In the genomic region with DNA sequence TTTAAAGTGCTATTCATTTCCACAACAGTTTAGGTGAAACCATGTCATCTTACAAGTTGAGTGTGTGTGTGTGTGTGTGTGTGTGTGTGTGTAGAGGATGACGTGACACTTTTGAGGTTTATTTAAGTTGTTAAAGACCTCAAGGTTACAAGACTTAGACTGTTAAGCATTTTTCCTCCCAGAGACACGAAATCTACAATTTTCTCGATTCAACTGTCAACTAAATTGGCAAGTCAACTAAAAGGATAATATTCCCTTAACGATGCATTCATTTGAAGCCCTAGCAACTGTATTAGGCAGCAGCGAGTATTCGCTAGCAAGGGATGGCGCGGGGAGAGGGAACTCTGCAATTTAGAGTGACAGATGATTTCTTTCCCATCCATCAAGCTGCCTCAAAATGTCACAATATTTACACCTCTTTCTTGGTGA, we compare ENCODE assay signal across 10 cellular contexts. TPM values are rescaled to one million over a fixed set of nuclear protein-coding genes. Genes with fewer than 3 reads are reported as not detected.
DNase-seq lines count a peak whose midpoint lies in the region; ATAC-seq and TF ChIP-seq lines count a peak whose summit lies in the region.
"Had no signal": no experiment of that assay in that cellular context is flagged by ENCODE, and none has a peak within 500 bp of the region (broad histone marks: within the 10 kb centered on the region; RNA-seq: fewer than 3 reads in every experiment).

No MANE protein-coding gene starts in this region.

- no peak overlapping the region for H2AK5ac ChIP-seq in mesendoderm (ENCODE audit: low read length)

- H3K4ac ChIP-seq in mesendoderm (ENCODE audit: low read depth, low read length): no peak overlapping the region

- H4K5ac ChIP-seq in mesendoderm (ENCODE audit: low read length): no peak overlapping the region

- H3K4me3 ChIP-seq in BE2C (ENCODE audit: low read depth, low read length) (peak overlapping the region; percentile 63), HUES64 (ENCODE audit: low read length) (peak overlapping the region; percentile 82), cardiac fibroblast (replicated peaks in 1 of 2; ENCODE audit: low read depth in 2 of 2, low read length in 2 of 2) (peak overlapping the region; percentile 60 to 65), mesendoderm (ENCODE audit: low read length) (peak overlapping the region; percentile 9)

- peaks cover 69% of the 10 kb centered on the region for H3K27me3 Mint-ChIP-seq in activated T-cell treated with anti-CD3 and anti-CD28 coated beads, Interleukin-2, amount 50 U/mL, for 24 hours

- no peak overlapping the region for H3K23ac ChIP-seq in mesendoderm (ENCODE audit: low read length)

- no peaks in the 10 kb centered on the region for H3K79me2 ChIP-seq in mesendoderm (ENCODE audit: control insufficient read depth, insufficient read depth, low read length)

- H3K27ac ChIP-seq in HUES64 (ENCODE audit: low read depth, low read length) (peak overlapping the region; percentile 98; the same call in 1 of the 2 replicates), mesendoderm (ENCODE audit: low read depth, low read length) (no peak overlapping the region)

- H3K4me1 ChIP-seq in BE2C: no peaks in the 10 kb centered on the region
- H3K4me1 ChIP-seq in HUES64 (ENCODE audit: insufficient read depth, low read length): peaks cover 24% of the 10 kb centered on the region
- peaks cover 3% of the 10 kb centered on the region for H3K4me1 ChIP-seq in mesendoderm (ENCODE audit: control insufficient read depth, low read depth, low read length)

- no peak for ATAC-seq in GM19463 (IDR thresholded peaks at IDR 0.05; ENCODE audit: unreplicated experiment)
- no peak for ATAC-seq in omental fat pad (ENCODE audit: low FRiP score)
- no peak for ATAC-seq in activated CD4-positive, CD25-positive, alpha-beta regulatory T cell treated with anti-CD3 and anti-CD28 coated beads, Interleukin-2, amount 50 U/mL, for 24 hours
- ATAC-seq: natural killer cell treated with Interleukin-12 subunit alpha and Interleukin-12 subunit beta and Interleukin-15 and Interleukin-18, amount 100 ng/mL, for 72 hours had no signal

- H3K4me1 Mint-ChIP-seq in activated T-cell treated with anti-CD3 and anti-CD28 coated beads, Interleukin-2, amount 50 U/mL, for 24 hours (ENCODE audit: low read depth): peaks cover 11% of the 10 kb centered on the region

- H2BK120ac ChIP-seq in mesendoderm (ENCODE audit: low read depth, low read length): no peak overlapping the region

- no peak overlapping the region for H4K8ac ChIP-seq in mesendoderm (ENCODE audit: low read depth, low read length)

- no peak for DNase-seq in BE2C
- DNase-seq in cardiac fibroblast (ENCODE audit: low read depth in 2 of 2): peak in 1 of 2 donors; percentile 40
- peak; percentile 77 for DNase-seq in mesendoderm
- no peak for DNase-seq in omental fat pad (ENCODE audit: low spot score)
- DNase-seq in activated T-cell treated with anti-CD3 and anti-CD28 coated beads, Interleukin-2, amount 50 U/mL, for 24 hours: no peak
- DNase-seq: activated effector memory CD4-positive, alpha-beta T cell treated with anti-CD3 and anti-CD28 coated beads, Interleukin-2, amount 50 U/mL, for 16 hours had no signal

- TF ChIP-seq CTCF in BE2C (IDR thresholded peaks at IDR 0.05; ENCODE audit: low read depth, low read length) (no peak), cardiac fibroblast (IDR thresholded peaks at IDR 0.05; ENCODE audit: low read depth, low read length) (no peak), omental fat pad (IDR thresholded peaks at IDR 0.05) (no peak)

- H3K36me3 ChIP-seq in BE2C (no peaks in the 10 kb centered on the region), HUES64 (ENCODE audit: insufficient read depth, low read length) (no peaks in the 10 kb centered on the region), mesendoderm (ENCODE audit: control insufficient read depth, insufficient read depth, low read length) (no peaks in the 10 kb centered on the region)

- H3K27me3 ChIP-seq in BE2C (peaks cover 31% of the 10 kb centered on the region), HUES64 (ENCODE audit: insufficient read depth, low read length) (peaks cover 39% of the 10 kb centered on the region), mesendoderm (ENCODE audit: insufficient read depth, low read length, poor library complexity) (peaks cover 12% of the 10 kb centered on the region)

- H3K79me1 ChIP-seq in mesendoderm (ENCODE audit: low read length): no peaks in the 10 kb centered on the region

- no peak overlapping the region for H3K27ac Mint-ChIP-seq in activated T-cell treated with anti-CD3 and anti-CD28 coated beads, Interleukin-2, amount 50 U/mL, for 24 hours
- H3K27ac Mint-ChIP-seq: natural killer cell treated with Interleukin-12 subunit alpha and Interleukin-12 subunit beta and Interleukin-15 and Interleukin-18, amount 100 ng/mL, for 72 hours had no signal

- H3K18ac ChIP-seq in mesendoderm (ENCODE audit: low read length): peak overlapping the region; percentile 95

- H3K9me3 Mint-ChIP-seq in activated T-cell treated with anti-CD3 and anti-CD28 coated beads, Interleukin-2, amount 50 U/mL, for 24 hours: peaks cover 16% of the 10 kb centered on the region

- H2BK15ac ChIP-seq in mesendoderm (replicated peaks; ENCODE audit: low read depth): no peak overlapping the region

- H3K9me3 ChIP-seq in BE2C: no peaks in the 10 kb centered on the region
- H3K9me3 ChIP-seq in HUES64 (ENCODE audit: insufficient read depth, low read depth, low read length): no peaks in the 10 kb centered on the region

- WGBS in HUES64: 2% methylated on average over 8 of the region's 8 CpGs
- no CpG with 5 or more reads among the region's 8 CpGs for WGBS in mesendoderm (ENCODE audit: extremely low coverage, insufficient coverage, low lambda C conversion rate)

- peak overlapping the region; percentile 40 for H3K56ac ChIP-seq in mesendoderm (ENCODE audit: low read length)

- peak overlapping the region; percentile 25 for H3K4me2 ChIP-seq in mesendoderm (ENCODE audit: low read length)

- H3K9ac ChIP-seq in HUES64 (ENCODE audit: low read depth, low read length) (peak overlapping the region; percentile 72), mesendoderm (ENCODE audit: low read length) (peak overlapping the region; percentile 33)

- peaks cover 1% of the 10 kb centered on the region for H3K36me3 Mint-ChIP-seq in activated T-cell treated with anti-CD3 and anti-CD28 coated beads, Interleukin-2, amount 50 U/mL, for 24 hours (ENCODE audit: low read depth)

- H3K4me3 Mint-ChIP-seq in activated T-cell treated with anti-CD3 and anti-CD28 coated beads, Interleukin-2, amount 50 U/mL, for 24 hours: no peak overlapping the region
- H3K4me3 Mint-ChIP-seq: natural killer cell treated with Interleukin-12 subunit alpha and Interleukin-12 subunit beta and Interleukin-15 and Interleukin-18, amount 100 ng/mL, for 72 hours had no signal

- H2BK5ac ChIP-seq in mesendoderm (ENCODE audit: low read length): no peak overlapping the region

RNA-seq across cellular contexts. Expression of gene BDNF, which starts 17.6 kb away (rescaled TPM):
- polyA plus RNA-seq in BE2C (2012; ENCODE audit: insufficient read depth, insufficient read length, low read depth): 0.73 TPM
- 1.00 TPM for polyA plus RNA-seq in HUES64 (2013, experiment 1 of 2)
- polyA plus RNA-seq in HUES64 (2013, experiment 2 of 2): 1.2 TPM
- 0.90 TPM for polyA plus RNA-seq in mesendoderm (2013, experiment 1 of 2)
- polyA plus RNA-seq in mesendoderm (2013, experiment 2 of 2): 1.2 TPM
- 1 to 10 TPM in 1 of 4 donors, under 1 TPM in 3; 0.16 to 1.2 (median 0.45) TPM for total RNA-seq in omental fat pad
- total RNA-seq: natural killer cell treated with Interleukin-12 subunit alpha and Interleukin-12 subunit beta and Interleukin-15 and Interleukin-18, amount 100 ng/mL, for 72 hours had no signal

Comparison
In these comparisons a context has a peak if more than half of its experiments do, and no peak if none do; other contexts are left out.
1. H3K4me3 ChIP-seq: peak in every context shown above with its lines; median percentile 82 in HUES64; 63 in BE2C; 62 in cardiac fibroblast; 9 in mesendoderm.